ENCODE assay signal across 1 cellular context in the genomic region with DNA sequence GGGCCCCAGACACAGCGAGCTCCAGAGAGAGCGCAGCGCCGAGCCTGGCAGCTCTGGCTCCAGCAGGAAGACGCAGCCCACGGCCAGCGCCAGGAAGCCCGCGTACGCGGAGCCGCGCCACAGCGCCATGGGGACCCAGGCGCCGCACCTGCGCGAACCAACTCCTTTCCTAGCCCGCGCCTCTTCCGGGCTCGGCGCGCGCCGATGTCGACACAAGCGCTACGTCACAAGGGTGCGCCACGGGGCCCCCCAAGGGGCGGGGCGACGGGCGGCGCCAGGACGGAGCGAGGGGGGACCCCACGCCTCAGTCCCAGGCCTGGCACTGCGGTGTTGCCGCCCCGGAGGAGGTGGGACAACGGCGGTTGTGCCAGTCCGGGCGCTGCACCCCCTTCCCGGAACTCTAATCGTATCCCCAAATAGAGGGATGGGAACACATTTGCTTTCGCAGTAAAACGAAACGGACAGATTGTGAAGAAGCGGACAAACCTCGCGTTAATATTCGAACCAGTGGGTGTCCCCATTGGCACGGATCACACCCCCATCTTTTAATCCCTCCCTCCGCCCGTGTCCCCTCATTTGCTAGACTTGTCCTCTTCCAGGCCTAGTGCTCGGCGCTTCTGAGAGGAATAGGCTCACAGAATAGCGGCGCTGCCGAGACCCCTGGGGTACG.
TF ChIP-seq lines count a peak whose summit lies in the region.

Gene ADPGK, minus strand, starts transcription at position 196 of the 670 bp plus-strand sequence. Its CDS starts 67 bp downstream, at position 129.

TF ChIP-seq in A549, 52 proteins besides CTCF, POLR2A, EP300 and RAD21 (continued from another document):
- TF ChIP-seq, protein P1, sequence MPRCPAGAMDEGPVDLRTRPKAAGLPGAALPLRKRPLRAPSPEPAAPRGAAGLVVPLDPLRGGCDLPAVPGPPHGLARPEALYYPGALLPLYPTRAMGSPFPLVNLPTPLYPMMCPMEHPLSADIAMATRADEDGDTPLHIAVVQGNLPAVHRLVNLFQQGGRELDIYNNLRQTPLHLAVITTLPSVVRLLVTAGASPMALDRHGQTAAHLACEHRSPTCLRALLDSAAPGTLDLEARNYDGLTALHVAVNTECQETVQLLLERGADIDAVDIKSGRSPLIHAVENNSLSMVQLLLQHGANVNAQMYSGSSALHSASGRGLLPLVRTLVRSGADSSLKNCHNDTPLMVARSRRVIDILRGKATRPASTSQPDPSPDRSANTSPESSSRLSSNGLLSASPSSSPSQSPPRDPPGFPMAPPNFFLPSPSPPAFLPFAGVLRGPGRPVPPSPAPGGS (IDR thresholded peaks at IDR 0.05): peak; percentile 87
- TF ChIP-seq, protein P2, sequence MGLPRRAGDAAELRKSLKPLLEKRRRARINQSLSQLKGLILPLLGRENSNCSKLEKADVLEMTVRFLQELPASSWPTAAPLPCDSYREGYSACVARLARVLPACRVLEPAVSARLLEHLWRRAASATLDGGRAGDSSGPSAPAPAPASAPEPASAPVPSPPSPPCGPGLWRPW (IDR thresholded peaks at IDR 0.05): no peak
- TF ChIP-seq CHD2 (IDR thresholded peaks at IDR 0.05; ENCODE audit: low read length, partially characterized antibody): no peak
- TF ChIP-seq MAFK (IDR thresholded peaks at IDR 0.05; ENCODE audit: partially characterized antibody): no peak
- TF ChIP-seq RARB (CRISPR knock-in tag; IDR thresholded peaks at IDR 0.05): peak; percentile 28; the same call in 1 of the 2 replicates
- TF ChIP-seq HOXB5 (CRISPR knock-in tag; IDR thresholded peaks at IDR 0.05): no peak
- TF ChIP-seq CBX2 (IDR thresholded peaks at IDR 0.05; ENCODE audit: borderline replicate concordance, low read depth): no peak
- TF ChIP-seq SMC3 (IDR thresholded peaks at IDR 0.05): no peak
- TF ChIP-seq SREBF2 (IDR thresholded peaks at IDR 0.05): no peak
- TF ChIP-seq, protein P3, sequence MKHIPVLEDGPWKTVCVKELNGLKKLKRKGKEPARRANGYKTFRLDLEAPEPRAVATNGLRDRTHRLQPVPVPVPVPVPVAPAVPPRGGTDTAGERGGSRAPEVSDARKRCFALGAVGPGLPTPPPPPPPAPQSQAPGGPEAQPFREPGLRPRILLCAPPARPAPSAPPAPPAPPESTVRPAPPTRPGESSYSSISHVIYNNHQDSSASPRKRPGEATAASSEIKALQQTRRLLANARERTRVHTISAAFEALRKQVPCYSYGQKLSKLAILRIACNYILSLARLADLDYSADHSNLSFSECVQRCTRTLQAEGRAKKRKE (CRISPR knock-in tag; IDR thresholded peaks at IDR 0.05; ENCODE audit: low read depth): no peak
- TF ChIP-seq ZNF302 (CRISPR knock-in tag; IDR thresholded peaks at IDR 0.05): no peak
- no peak for TF ChIP-seq HOXB13 (CRISPR knock-in tag; IDR thresholded peaks at IDR 0.05; ENCODE audit: low read depth)
- TF ChIP-seq CBX8 (IDR thresholded peaks at IDR 0.05): no peak
- TF ChIP-seq NFE2L2 (conservative IDR thresholded peaks at IDR 0.05; ENCODE audit: low read length): no peak
- TF ChIP-seq CHD4 (IDR thresholded peaks at IDR 0.05; ENCODE audit: borderline replicate concordance): no peak
- TF ChIP-seq KDM5A (IDR thresholded peaks at IDR 0.05): peak; percentile 76
- TF ChIP-seq BHLHE40 (IDR thresholded peaks at IDR 0.05; ENCODE audit: low read depth, low read length): no peak
- no peak for TF ChIP-seq RNF2 (IDR thresholded peaks at IDR 0.05; ENCODE audit: borderline replicate concordance, low read depth)
- no peak for TF ChIP-seq ZFP36 (IDR thresholded peaks at IDR 0.05; ENCODE audit: borderline replicate concordance, partially characterized antibody)
- TF ChIP-seq FOSL2 (IDR thresholded peaks at IDR 0.05): no peak
- peak; percentile 31; the same call in 1 of the 2 replicates for TF ChIP-seq FOSL2 (CRISPR knock-in tag; IDR thresholded peaks at IDR 0.05)
- no peak for TF ChIP-seq NPAS2 (CRISPR knock-in tag; IDR thresholded peaks at IDR 0.05; ENCODE audit: borderline replicate concordance)
- TF ChIP-seq, protein P4, sequence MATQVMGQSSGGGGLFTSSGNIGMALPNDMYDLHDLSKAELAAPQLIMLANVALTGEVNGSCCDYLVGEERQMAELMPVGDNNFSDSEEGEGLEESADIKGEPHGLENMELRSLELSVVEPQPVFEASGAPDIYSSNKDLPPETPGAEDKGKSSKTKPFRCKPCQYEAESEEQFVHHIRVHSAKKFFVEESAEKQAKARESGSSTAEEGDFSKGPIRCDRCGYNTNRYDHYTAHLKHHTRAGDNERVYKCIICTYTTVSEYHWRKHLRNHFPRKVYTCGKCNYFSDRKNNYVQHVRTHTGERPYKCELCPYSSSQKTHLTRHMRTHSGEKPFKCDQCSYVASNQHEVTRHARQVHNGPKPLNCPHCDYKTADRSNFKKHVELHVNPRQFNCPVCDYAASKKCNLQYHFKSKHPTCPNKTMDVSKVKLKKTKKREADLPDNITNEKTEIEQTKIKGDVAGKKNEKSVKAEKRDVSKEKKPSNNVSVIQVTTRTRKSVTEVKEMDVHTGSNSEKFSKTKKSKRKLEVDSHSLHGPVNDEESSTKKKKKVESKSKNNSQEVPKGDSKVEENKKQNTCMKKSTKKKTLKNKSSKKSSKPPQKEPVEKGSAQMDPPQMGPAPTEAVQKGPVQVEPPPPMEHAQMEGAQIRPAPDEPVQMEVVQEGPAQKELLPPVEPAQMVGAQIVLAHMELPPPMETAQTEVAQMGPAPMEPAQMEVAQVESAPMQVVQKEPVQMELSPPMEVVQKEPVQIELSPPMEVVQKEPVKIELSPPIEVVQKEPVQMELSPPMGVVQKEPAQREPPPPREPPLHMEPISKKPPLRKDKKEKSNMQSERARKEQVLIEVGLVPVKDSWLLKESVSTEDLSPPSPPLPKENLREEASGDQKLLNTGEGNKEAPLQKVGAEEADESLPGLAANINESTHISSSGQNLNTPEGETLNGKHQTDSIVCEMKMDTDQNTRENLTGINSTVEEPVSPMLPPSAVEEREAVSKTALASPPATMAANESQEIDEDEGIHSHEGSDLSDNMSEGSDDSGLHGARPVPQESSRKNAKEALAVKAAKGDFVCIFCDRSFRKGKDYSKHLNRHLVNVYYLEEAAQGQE (IDR thresholded peaks at IDR 0.05): peak; percentile 55; the same call in 1 of the 2 replicates
- TF ChIP-seq HOXA7 (CRISPR knock-in tag; IDR thresholded peaks at IDR 0.05): no peak
- TF ChIP-seq, protein P5, sequence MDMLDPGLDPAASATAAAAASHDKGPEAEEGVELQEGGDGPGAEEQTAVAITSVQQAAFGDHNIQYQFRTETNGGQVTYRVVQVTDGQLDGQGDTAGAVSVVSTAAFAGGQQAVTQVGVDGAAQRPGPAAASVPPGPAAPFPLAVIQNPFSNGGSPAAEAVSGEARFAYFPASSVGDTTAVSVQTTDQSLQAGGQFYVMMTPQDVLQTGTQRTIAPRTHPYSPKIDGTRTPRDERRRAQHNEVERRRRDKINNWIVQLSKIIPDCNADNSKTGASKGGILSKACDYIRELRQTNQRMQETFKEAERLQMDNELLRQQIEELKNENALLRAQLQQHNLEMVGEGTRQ (IDR thresholded peaks at IDR 0.05): peak; percentile 44; the same call in 1 of the 2 replicates
- TF ChIP-seq TP53 (CRISPR knock-in tag; IDR thresholded peaks at IDR 0.05): 0 out of 2 replicates have a peak, but pooled peaks have one; percentile 6
- TF ChIP-seq RFX5 (IDR thresholded peaks at IDR 0.05): peak; percentile 59
- no peak for TF ChIP-seq ZC3H11A (IDR thresholded peaks at IDR 0.05)
- TF ChIP-seq PBX3 (IDR thresholded peaks at IDR 0.05): 0 out of 2 replicates have a peak, but pooled peaks have one; percentile 12
- TF ChIP-seq CEBPB (IDR thresholded peaks at IDR 0.05): peak in 1 of 2 experiments; percentile 71; a peak in 1 of 4 replicates
- TF ChIP-seq HDAC2 (IDR thresholded peaks at IDR 0.05): no peak
- no peak for TF ChIP-seq FOXS1 (CRISPR knock-in tag; IDR thresholded peaks at IDR 0.05)
- no peak for TF ChIP-seq EHMT2 (IDR thresholded peaks at IDR 0.05; ENCODE audit: low read depth)
- TF ChIP-seq HEYL (CRISPR knock-in tag; IDR thresholded peaks at IDR 0.05): no peak
